Comparison of ENCODE assay signal across 2 cellular contexts in genomic region chr7:51620690-51621089, GRCh38.
TF ChIP-seq lines count a peak whose summit lies in the region.

No MANE protein-coding gene starts in this region.

TF ChIP-seq in HCT116, 20 proteins besides CTCF, POLR2A, EP300 and RAD21 (continued from another document):
- TF ChIP-seq POLR2AphosphoS5 (IDR thresholded peaks at IDR 0.05; ENCODE audit: low read depth, low read length) (no peak), REST (IDR thresholded peaks at IDR 0.05; ENCODE audit: low read depth) (no peak), SP1 (IDR thresholded peaks at IDR 0.05; ENCODE audit: low read depth) (no peak), YY1 (IDR thresholded peaks at IDR 0.05; ENCODE audit: extremely low read depth, insufficient replicate concordance, low read depth, low read length) (no peak), FOSL1 (IDR thresholded peaks at IDR 0.05; ENCODE audit: low read depth) (no peak)

TF ChIP-seq in WTC11, 78 proteins besides CTCF, POLR2A, EP300 and RAD21 (continued from another document):
- TF ChIP-seq ZSCAN18 (CRISPR knock-in tag; IDR thresholded peaks at IDR 0.05) = no peak
- no peak for TF ChIP-seq SOX15 (CRISPR knock-in tag; IDR thresholded peaks at IDR 0.05)
- TF ChIP-seq ELF4 (CRISPR knock-in tag; IDR thresholded peaks at IDR 0.05; ENCODE audit: low read depth) = no peak
- TF ChIP-seq TP53 (CRISPR knock-in tag; IDR thresholded peaks at IDR 0.05) = no peak
- TF ChIP-seq ZMAT4 (CRISPR knock-in tag; IDR thresholded peaks at IDR 0.05) = no peak
- no peak for TF ChIP-seq ZNF396 (CRISPR knock-in tag; IDR thresholded peaks at IDR 0.05; ENCODE audit: borderline replicate concordance)
- TF ChIP-seq PRRX2 (CRISPR knock-in tag; IDR thresholded peaks at IDR 0.05) = no peak
- no peak for TF ChIP-seq ERG (CRISPR knock-in tag; IDR thresholded peaks at IDR 0.05)
- TF ChIP-seq IRF1 (CRISPR knock-in tag; IDR thresholded peaks at IDR 0.05) = no peak
- no peak for TF ChIP-seq E2F1 (CRISPR knock-in tag; IDR thresholded peaks at IDR 0.05)
- TF ChIP-seq ZBTB21 (CRISPR knock-in tag; IDR thresholded peaks at IDR 0.05; ENCODE audit: borderline replicate concordance) = no peak
- TF ChIP-seq NFATC4 (CRISPR knock-in tag; IDR thresholded peaks at IDR 0.05) = no peak
